Comparison of ENCODE assay signal across 8 cellular contexts in the genomic region with DNA sequence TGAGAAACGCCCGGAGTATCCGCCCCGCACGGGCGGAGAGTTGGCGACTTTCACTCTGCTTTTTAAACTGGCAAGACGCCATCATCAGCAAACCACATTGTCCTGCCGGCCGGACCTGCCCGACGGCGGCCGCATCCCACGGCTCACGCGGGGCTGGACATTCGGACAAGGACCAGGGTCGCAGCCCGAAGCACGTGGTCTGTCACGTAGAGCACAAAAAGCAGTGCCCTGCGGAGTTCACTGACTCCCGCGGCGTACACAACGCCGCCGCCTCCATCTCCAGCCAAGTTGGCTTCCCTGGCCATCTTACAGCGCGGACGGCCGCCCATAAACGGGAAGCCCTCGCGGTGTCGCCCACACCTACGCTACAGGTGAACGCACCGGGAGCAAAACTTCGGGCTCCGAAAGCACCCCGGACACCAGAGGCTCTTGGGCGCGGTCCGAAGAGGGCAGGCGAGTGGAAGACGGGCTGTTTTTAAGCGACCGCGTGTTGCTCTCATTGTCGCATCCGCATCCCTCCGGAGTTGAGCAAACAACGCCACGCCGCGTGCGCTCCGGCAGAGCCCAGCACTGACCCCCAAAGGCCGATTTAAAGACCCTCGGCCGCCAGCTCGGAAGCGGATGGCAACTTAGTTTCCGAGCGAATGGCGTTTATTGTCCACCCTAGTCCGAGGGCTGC. TPM values are rescaled to one million over a fixed set of nuclear protein-coding genes. Genes with fewer than 3 reads are reported as not detected.
DNase-seq lines count a peak whose midpoint lies in the region; ATAC-seq and TF ChIP-seq lines count a peak whose summit lies in the region.

No MANE protein-coding gene starts in this region.

- peaks cover 34% of the 10 kb centered on the region for H3K4me1 ChIP-seq in lower lobe of right lung

- intact Hi-C loops in CD4-positive, alpha-beta T cell (cut with DNase I, micrococcal nuclease) = loop anchor here (5.0 to 10.0 kb wide), 11 partner anchors 33 to 1943 kb away; a partner anchor contains a TSS
- intact Hi-C loops in dorsolateral prefrontal cortex (cut with DNase I) = loop anchor here (2.0 to 10.0 kb wide), 3 partner anchors 266 to 570 kb away; a partner anchor contains a TSS
- intact Hi-C loops in lower lobe of right lung (cut with DNase I) = no loop called here

- no peaks in the 10 kb centered on the region for H3K27me3 ChIP-seq in CD4-positive, alpha-beta T cell (ENCODE audit: control insufficient read depth, insufficient read depth, low read length)
- H3K27me3 ChIP-seq in dorsolateral prefrontal cortex (peaks cover 0 to 45% (median 11%) of the 10 kb centered on the region in 45 donors), lower lobe of right lung (ENCODE audit: low read depth) (no peaks in the 10 kb centered on the region)

- no peak for ATAC-seq in CD4-positive, alpha-beta T cell (ENCODE audit: poor library complexity)
- ATAC-seq in GM21723 (IDR thresholded peaks at IDR 0.05; ENCODE audit: unreplicated experiment) (peak; percentile 9), lower lobe of right lung (peak; percentile 47 to 62)

- H3K9me3 ChIP-seq in CD4-positive, alpha-beta T cell (ENCODE audit: control insufficient read depth, low read length) = no peaks in the 10 kb centered on the region
- no peaks in the 10 kb centered on the region for H3K9me3 ChIP-seq in lower lobe of right lung

- H3K36me3 ChIP-seq in lower lobe of right lung = no peaks in the 10 kb centered on the region

- peak overlapping the region; percentile 85 for H3K27ac Mint-ChIP-seq in CD4-positive, alpha-beta T cell
- peak overlapping the region; percentile 97 for H3K27ac Mint-ChIP-seq in activated CD4-positive, alpha-beta T cell treated with anti-CD3 and anti-CD28 coated beads, Interleukin-2, amount 10 ng/mL, durations not matched to agents 7 days and 5 days

- H3K36me3 Mint-ChIP-seq in CD4-positive, alpha-beta T cell (ENCODE audit: low read depth) = peaks cover 16% of the 10 kb centered on the region
- H3K36me3 Mint-ChIP-seq in activated CD4-positive, alpha-beta T cell treated with anti-CD3 and anti-CD28 coated beads, Interleukin-2, amount 10 ng/mL, durations not matched to agents 7 days and 5 days (ENCODE audit: low read depth) = peaks cover 8% of the 10 kb centered on the region

- POLR2A ChIA-PET in CD4-positive, alpha-beta T cell (lab: Charles Lee) = interaction anchor here (1.0 to 1.9 kb wide), 3 partner anchors 8 to 1944 kb away, joined by 3 to 6 read pairs (median 3); a partner anchor contains a TSS
- POLR2A ChIA-PET in activated CD4-positive, alpha-beta T cell treated with anti-CD3 and anti-CD28 coated beads, Interleukin-2, amount 10 ng/mL, durations not matched to agents 7 days and 5 days (lab: Charles Lee) = no interaction called here

- H3K4me3 ChIP-seq in dorsolateral prefrontal cortex (peak overlapping the region; percentile 34 to 89 (median 73)), lower lobe of right lung (peak overlapping the region; percentile 94)

- CTCF ChIA-PET in CD4-positive, alpha-beta T cell (lab: Charles Lee) = no interaction called here
- CTCF ChIA-PET in activated CD4-positive, alpha-beta T cell treated with anti-CD3 and anti-CD28 coated beads, Interleukin-2, amount 10 ng/mL, durations not matched to agents 7 days and 5 days (lab: Charles Lee) = interaction anchor here (0.6 kb wide), 1 partner anchor 1399 kb away, joined by 3 read pairs; no protein-coding TSS in a partner anchor

- peak overlapping the region; percentile 95 for H3K27ac ChIP-seq in CD4-positive, alpha-beta T cell (ENCODE audit: low read depth, low read length)
- H3K27ac ChIP-seq in dorsolateral prefrontal cortex (peak overlapping the region in 33 of 59 donors; percentile 0 to 86 (median 59)), lower lobe of right lung (peak overlapping the region; percentile 98)

- H3K4me3 Mint-ChIP-seq in CD4-positive, alpha-beta T cell = peak overlapping the region; percentile 92
- peak overlapping the region; percentile 98 for H3K4me3 Mint-ChIP-seq in activated CD4-positive, alpha-beta T cell treated with anti-CD3 and anti-CD28 coated beads, Interleukin-2, amount 10 ng/mL, durations not matched to agents 7 days and 5 days

- peak; percentile 14 to 53 (median 34) for DNase-seq in CD4-positive, alpha-beta T cell
- peak; percentile 12 for DNase-seq in NCI-H2029 treated with DMSO at 0.1 percent for 48 hours (lab: John Stamatoyannopoulos, UW)
- peak; percentile 52 for DNase-seq in activated CD4-positive, alpha-beta T cell treated with anti-CD3 and anti-CD28 coated beads, Interleukin-2, amount 10 ng/mL, durations not matched to agents 7 days and 5 days
- DNase-seq in dorsolateral prefrontal cortex = peak in 5 of 10 donors; percentile 9 to 47 (median 32)
- peak; percentile 71 for DNase-seq in lower lobe of right lung
- peak; percentile 25 to 39 (median 32) for DNase-seq in stimulated activated CD4-positive, alpha-beta T cell treated with anti-CD3 and anti-CD28 coated beads, TNF-alpha, amount 100 ng/mL, for 4 hours (ENCODE audit: low read depth in 3 of 3)
- DNase-seq in MV-4-11 (lab: John Stamatoyannopoulos, UW) = no peak

- no peaks in the 10 kb centered on the region for H3K9me3 Mint-ChIP-seq in CD4-positive, alpha-beta T cell
- H3K9me3 Mint-ChIP-seq in activated CD4-positive, alpha-beta T cell treated with anti-CD3 and anti-CD28 coated beads, Interleukin-2, amount 10 ng/mL, durations not matched to agents 7 days and 5 days = no peaks in the 10 kb centered on the region

- no peak for TF ChIP-seq CTCF in CD4-positive, alpha-beta T cell (IDR thresholded peaks at IDR 0.05)
- TF ChIP-seq CTCF in dorsolateral prefrontal cortex (IDR thresholded peaks at IDR 0.05 in 54 of 56, conservative IDR thresholded peaks at IDR 0.05 in 2 of 56; ENCODE audit: low read depth in 1 of 56, partially characterized antibody in 56 of 56) = peak in 1 of 56 donors; percentile 11
- no peak for TF ChIP-seq CTCF in lower lobe of right lung (IDR thresholded peaks at IDR 0.05)

- H3K4me1 Mint-ChIP-seq in CD4-positive, alpha-beta T cell (ENCODE audit: low read depth) = peaks cover 43% of the 10 kb centered on the region
- peaks cover 34% of the 10 kb centered on the region for H3K4me1 Mint-ChIP-seq in activated CD4-positive, alpha-beta T cell treated with anti-CD3 and anti-CD28 coated beads, Interleukin-2, amount 10 ng/mL, durations not matched to agents 7 days and 5 days

- no peaks in the 10 kb centered on the region for H3K27me3 Mint-ChIP-seq in CD4-positive, alpha-beta T cell
- H3K27me3 Mint-ChIP-seq in activated CD4-positive, alpha-beta T cell treated with anti-CD3 and anti-CD28 coated beads, Interleukin-2, amount 10 ng/mL, durations not matched to agents 7 days and 5 days = peaks cover 2% of the 10 kb centered on the region

RNA-seq across cellular contexts. Expression of a gene that starts 1.0 kb away (rescaled TPM):
- 100 to 1,000 TPM; 103 to 119 TPM for total RNA-seq in CD4-positive, alpha-beta T cell
- 10 to 100 TPM; 91.3 to 92.3 TPM for total RNA-seq in activated CD4-positive, alpha-beta T cell treated with anti-CD3 and anti-CD28 coated beads, Interleukin-2, amount 10 ng/mL, durations not matched to agents 7 days and 5 days
- total RNA-seq in dorsolateral prefrontal cortex = 1 to 10 TPM in 117 of 120 experiments, under 1 TPM in 3; 0.70 to 9.0 (median 3.2) TPM
- total RNA-seq in lower lobe of right lung = 45.2 TPM
